In genomic region chr6:2504495-2505064, GRCh38 we compare ENCODE assay signal across 24 cellular contexts.
"Had no signal": no experiment of that assay in that cellular context is flagged by ENCODE, and none has a peak within 500 bp of the region (broad histone marks: within the 10 kb centered on the region; RNA-seq: fewer than 3 reads in every experiment).

No MANE protein-coding gene starts in this region.

- H3K4me3 ChIP-seq: heart left ventricle, neural progenitor cell, upper lobe of left lung, vagina had no signal

- H2AFZ ChIP-seq: neural progenitor cell had no signal

- H3K27ac ChIP-seq: foreskin keratinocyte, heart left ventricle, neural progenitor cell, vagina had no signal

- FAIRE-seq: small intestine had no signal

- H3K9me3 ChIP-seq: heart left ventricle, upper lobe of left lung, vagina had no signal

- DNase-seq: activated CD4-positive, alpha-beta T cell treated with anti-CD3 and anti-CD28 coated beads, Interleukin-2, amount 50 U/mL, for 1 hour; activated CD8-positive, alpha-beta T cell treated with anti-CD3 and anti-CD28 coated beads for 36 hours; activated naive CD8-positive, alpha-beta T cell treated with anti-CD3 and anti-CD28 coated beads, Interleukin-2, amount 50 U/mL, for 24 hours; activated T-cell treated with anti-CD3 and anti-CD28 coated beads, Interleukin-2, amount 50 U/mL, for 48 hours; amygdala; central memory CD4-positive, alpha-beta T cell; endodermal cell; heart left ventricle; hypothalamus; naive thymus-derived CD8-positive, alpha-beta T cell; small intestine; stimulated activated CD4-positive, alpha-beta T cell treated with anti-CD3 and anti-CD28 coated beads, Interleukin-1b, Interleukin-23, amount 100 ng/mL, for 48 hours; stimulated activated CD4-positive, alpha-beta T cell treated with anti-CD3 and anti-CD28 coated beads, Interleukin-4, amount 100 ng/mL, for 4 hours; stimulated activated CD8-positive, alpha-beta memory T cell treated with anti-CD3 and anti-CD28 coated beads, Interleukin-4, amount 100 ng/mL, for 48 hours; stimulated activated naive CD8-positive, alpha-beta T cell treated with anti-CD3 and anti-CD28 coated beads, Interleukin-15, amount 100 ng/mL, for 72 hours; substantia nigra; T-helper 2 cell; upper lobe of left lung had no signal

- ATAC-seq: activated CD8-positive, alpha-beta T cell treated with anti-CD3 and anti-CD28 coated beads for 36 hours; activated naive CD8-positive, alpha-beta T cell treated with anti-CD3 and anti-CD28 coated beads, Interleukin-2, amount 50 U/mL, for 24 hours; esophagus mucosa; naive thymus-derived CD8-positive, alpha-beta T cell; sciatic nerve; stimulated activated memory B cell treated with anti-CD40 and anti-IgM and Interleukin-4, amounts not matched to agents 10 μg/mL and 1 μg/mL and 100 μg/mL, for 72 hours; stimulated activated naive CD8-positive, alpha-beta T cell treated with anti-CD3 and anti-CD28 coated beads, Interleukin-15, amount 100 ng/mL, for 72 hours had no signal

- H3K4me2 ChIP-seq: neural progenitor cell had no signal

- H3K27me3 ChIP-seq: foreskin keratinocyte, neural progenitor cell, upper lobe of left lung, vagina had no signal

- H3K36me3 ChIP-seq: heart left ventricle, neural progenitor cell, upper lobe of left lung, vagina had no signal

- H3K4me1 ChIP-seq: neural progenitor cell, vagina had no signal
